ENCODE assay signal across 1 cellular context in genomic region chr5:132820162-132820754, GRCh38.
TF ChIP-seq lines count a peak whose summit lies in the region.

No MANE protein-coding gene starts in this region.

TF ChIP-seq in HepG2, 621 proteins besides CTCF, POLR2A, EP300 and RAD21 (continued from another document and continues in another):
- TF ChIP-seq MXD3 (CRISPR knock-in tag; IDR thresholded peaks at IDR 0.05) (no peak), SIN3B (IDR thresholded peaks at IDR 0.05; ENCODE audit: low read length) (no peak), HNF1A (IDR thresholded peaks at IDR 0.05; ENCODE audit: low read depth) (no peak), HNF1A (CRISPR knock-in tag; IDR thresholded peaks at IDR 0.05; ENCODE audit: borderline replicate concordance) (no peak; the same call in 1 of the 2 replicates), MAFK (conservative IDR thresholded peaks at IDR 0.05 in 1 of 2, IDR thresholded peaks at IDR 0.05 in 1 of 2; ENCODE audit: low read length in 2 of 2) (no peak), TEAD3 (CRISPR knock-in tag; optimal IDR thresholded peaks at IDR 0.05; ENCODE audit: borderline replicate concordance) (no peak), POLR2G (IDR thresholded peaks at IDR 0.05; ENCODE audit: low read depth, low read length) (peak; percentile 56), MEF2D (CRISPR knock-in tag; IDR thresholded peaks at IDR 0.05) (no peak), SMYD3 (CRISPR knock-in tag; IDR thresholded peaks at IDR 0.05) (no peak), ARNT2 (CRISPR knock-in tag; IDR thresholded peaks at IDR 0.05; ENCODE audit: low read depth) (no peak), NRL (CRISPR knock-in tag; IDR thresholded peaks at IDR 0.05; ENCODE audit: borderline replicate concordance) (0 out of 2 replicates have a peak, but pooled peaks have one; percentile 41), ARID4A (CRISPR knock-in tag; IDR thresholded peaks at IDR 0.05; ENCODE audit: borderline replicate concordance) (peak; percentile 42; the same call in 1 of the 2 replicates), ATF7-NPFF (CRISPR knock-in tag; IDR thresholded peaks at IDR 0.05; ENCODE audit: low read depth) (no peak), HMGXB4 (CRISPR knock-in tag; IDR thresholded peaks at IDR 0.05; ENCODE audit: borderline replicate concordance in 1 of 2, low read depth in 1 of 2) (peak; percentile 69 to 82), SYNCRIP (IDR thresholded peaks at IDR 0.05; ENCODE audit: insufficient read depth, low read depth, low read length) (no peak), ZNF275 (CRISPR knock-in tag; IDR thresholded peaks at IDR 0.05; ENCODE audit: borderline replicate concordance) (no peak), NCOA2 (CRISPR knock-in tag; IDR thresholded peaks at IDR 0.05) (0 out of 2 replicates have a peak, but pooled peaks have one; percentile 8), KMT2A (CRISPR knock-in tag; IDR thresholded peaks at IDR 0.05) (peak; percentile 23; the same call in 1 of the 2 replicates), ZFP91 (CRISPR knock-in tag; IDR thresholded peaks at IDR 0.05; ENCODE audit: borderline replicate concordance) (peak; percentile 46; the same call in 1 of the 2 replicates), ZNF142 (CRISPR knock-in tag; IDR thresholded peaks at IDR 0.05) (no peak; the same call in 1 of the 2 replicates), MTF1 (CRISPR knock-in tag; IDR thresholded peaks at IDR 0.05) (no peak), ZNF598 (CRISPR knock-in tag; IDR thresholded peaks at IDR 0.05; ENCODE audit: borderline replicate concordance) (0 out of 2 replicates have a peak, but pooled peaks have one; percentile 36), ZBTB46 (CRISPR knock-in tag; IDR thresholded peaks at IDR 0.05; ENCODE audit: borderline replicate concordance) (0 out of 2 replicates have a peak, but pooled peaks have one; percentile 62), ZC3H13 (CRISPR knock-in tag; IDR thresholded peaks at IDR 0.05) (no peak), ZNF503 (CRISPR knock-in tag; IDR thresholded peaks at IDR 0.05) (no peak), ZNF570 (CRISPR knock-in tag; IDR thresholded peaks at IDR 0.05; ENCODE audit: borderline replicate concordance) (no peak), REL (CRISPR knock-in tag; conservative IDR thresholded peaks at IDR 0.05) (no peak), ZNF34 (CRISPR knock-in tag; IDR thresholded peaks at IDR 0.05; ENCODE audit: borderline replicate concordance) (no peak), KAT7 (CRISPR knock-in tag; IDR thresholded peaks at IDR 0.05; ENCODE audit: borderline replicate concordance) (0 out of 2 replicates have a peak, but pooled peaks have one; percentile 34), PHF20 (CRISPR knock-in tag; IDR thresholded peaks at IDR 0.05) (no peak), SUZ12 (IDR thresholded peaks at IDR 0.05; ENCODE audit: low read depth, low read length) (no peak), NCOA5 (CRISPR knock-in tag; IDR thresholded peaks at IDR 0.05) (no peak)
